ENCODE assay signal across 1 cellular context in the genomic region with DNA sequence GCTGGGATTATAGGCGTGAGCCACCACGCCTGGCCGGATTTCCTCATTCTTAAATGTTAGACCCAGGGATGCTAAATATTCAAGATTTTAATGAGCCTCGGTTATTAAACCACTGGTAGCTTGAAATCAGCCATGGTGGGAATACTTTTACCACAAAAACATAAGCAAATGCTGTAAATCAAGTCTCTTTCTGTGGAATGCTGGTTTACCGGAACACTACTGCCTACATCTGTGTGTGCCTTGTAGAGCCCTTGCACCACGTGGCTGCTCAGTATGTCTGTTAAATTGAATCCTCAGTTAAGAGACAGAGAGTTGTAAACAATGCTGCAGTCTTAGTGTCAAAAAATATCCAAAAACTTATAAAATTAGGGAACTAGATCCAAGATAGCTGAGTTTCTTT.
TF ChIP-seq lines count a peak whose summit lies in the region.

No MANE protein-coding gene starts in this region.

TF ChIP-seq in IMR-90, 13 proteins besides CTCF, POLR2A, EP300 and RAD21:
- TF ChIP-seq, protein P1, sequence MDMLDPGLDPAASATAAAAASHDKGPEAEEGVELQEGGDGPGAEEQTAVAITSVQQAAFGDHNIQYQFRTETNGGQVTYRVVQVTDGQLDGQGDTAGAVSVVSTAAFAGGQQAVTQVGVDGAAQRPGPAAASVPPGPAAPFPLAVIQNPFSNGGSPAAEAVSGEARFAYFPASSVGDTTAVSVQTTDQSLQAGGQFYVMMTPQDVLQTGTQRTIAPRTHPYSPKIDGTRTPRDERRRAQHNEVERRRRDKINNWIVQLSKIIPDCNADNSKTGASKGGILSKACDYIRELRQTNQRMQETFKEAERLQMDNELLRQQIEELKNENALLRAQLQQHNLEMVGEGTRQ (IDR thresholded peaks at IDR 0.05; ENCODE audit: low read depth, low read length): peak; percentile 40; the same call in 1 of the 2 replicates
- TF ChIP-seq RCOR1 (IDR thresholded peaks at IDR 0.05; ENCODE audit: insufficient replicate concordance, low read length): no peak
TF ChIP-seq in IMR-90: peak in this region for 1.
